ENCODE assay signal across 9 cellular contexts in the genomic region with DNA sequence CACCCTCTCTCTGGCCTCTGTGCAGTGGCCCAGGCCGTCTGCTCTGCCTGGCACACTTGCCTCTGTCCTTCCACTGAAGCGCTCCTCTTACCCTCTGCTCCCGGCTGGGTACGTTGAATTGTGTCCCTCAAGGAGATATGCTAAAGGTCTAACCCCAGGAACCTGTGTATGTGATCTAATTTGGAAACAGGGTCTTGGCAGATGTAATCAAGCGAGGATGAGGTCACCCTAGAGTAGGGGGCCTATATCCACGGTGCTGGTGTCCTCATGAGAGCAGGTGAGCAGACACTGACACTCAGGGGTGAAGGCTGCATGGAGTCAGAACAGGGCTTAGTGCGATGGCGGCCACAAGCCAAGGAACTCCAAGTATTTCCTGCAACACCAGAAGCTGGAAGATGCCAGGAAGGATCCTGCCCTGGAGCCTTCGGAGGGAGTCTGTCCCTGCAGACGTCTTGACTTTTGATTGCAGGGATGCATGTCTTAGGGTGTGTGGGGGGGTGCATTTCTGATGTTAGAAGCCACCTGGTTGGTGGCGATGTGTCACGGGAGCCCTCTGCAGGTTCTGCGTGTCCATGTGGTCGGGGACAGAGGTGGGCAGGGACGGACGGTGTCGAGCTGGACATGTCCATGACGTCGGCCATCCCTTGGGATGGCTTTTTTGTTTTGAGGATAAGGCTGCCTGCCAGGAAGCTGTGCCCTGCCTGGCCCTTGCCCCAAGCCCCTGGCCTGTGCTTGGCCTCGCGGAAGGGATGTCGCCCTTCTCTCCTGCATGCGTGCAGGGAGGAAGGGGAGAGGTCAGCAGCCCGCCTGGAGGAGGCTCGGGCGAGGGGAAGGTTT.
A peak's percentile ranks its signal among the peaks of the same experiment; 100 is the strongest.
DNase-seq lines count a peak whose midpoint lies in the region; ATAC-seq and TF ChIP-seq lines count a peak whose summit lies in the region.
"Had no signal": no experiment of that assay in that cellular context is flagged by ENCODE, and none has a peak within 500 bp of the region (broad histone marks: within the 10 kb centered on the region; RNA-seq: fewer than 3 reads in every experiment).

No MANE protein-coding gene starts in this region.

- H3K27ac Mint-ChIP-seq in naive B cell, result peak overlapping the region in 5 of 6 donors; percentile 33 to 87 (median 57)
- no peak overlapping the region for H3K27ac Mint-ChIP-seq in activated CD4-positive, alpha-beta T cell treated with anti-CD3 and anti-CD28 coated beads for 36 hours

- no peaks in the 10 kb centered on the region for H3K27me3 ChIP-seq in PC-3 (ENCODE audit: low read length)
- no peaks in the 10 kb centered on the region for H3K27me3 ChIP-seq in endocrine pancreas (ENCODE audit: control insufficient read depth, insufficient read depth, low read length)

- POLR2A ChIA-PET in PC-3 (lab: Charles Lee; ENCODE audit: unreplicated experiment), result interaction anchor here (0.5 to 0.9 kb wide), 3 partner anchors 71 to 109 kb away, joined by 4 to 6 read pairs (median 5); partner anchors contain the start of genes C11orf24 and PPP6R3
- POLR2A ChIA-PET in activated CD4-positive, alpha-beta T cell treated with anti-CD3 and anti-CD28 coated beads for 36 hours (lab: Charles Lee), result no interaction called here

- DNase-seq in AG20443 (ENCODE audit: low spot score) (peak; percentile 28), PC-3 (no peak), naive B cell (no peak)
- no peak for DNase-seq in activated CD4-positive, alpha-beta T cell treated with anti-CD3 and anti-CD28 coated beads for 36 hours

- H3K4me3 ChIP-seq in PC-3 (ENCODE audit: low read length) (peak overlapping the region; percentile 8; the same call in 1 of the 2 replicates), endocrine pancreas (ENCODE audit: control insufficient read depth, insufficient read depth, low read length) (no peak overlapping the region)

- H3K4me2 ChIP-seq in PC-3 (ENCODE audit: low read length), result peak overlapping the region; percentile 67

- H3K9me3 ChIP-seq in PC-3 (ENCODE audit: low read length), result no peaks in the 10 kb centered on the region
- H3K9me3 ChIP-seq in endocrine pancreas (ENCODE audit: control insufficient read depth, low read length), result no peaks in the 10 kb centered on the region

- peaks cover 8% of the 10 kb centered on the region for H3F3A ChIP-seq in PC-3 (ENCODE audit: low read length, unreplicated experiment)

- H3K4me1 Mint-ChIP-seq in naive B cell, result peaks cover 29 to 43% (median 36%) of the 10 kb centered on the region in 3 donors
- peaks cover 10% of the 10 kb centered on the region for H3K4me1 Mint-ChIP-seq in activated CD4-positive, alpha-beta T cell treated with anti-CD3 and anti-CD28 coated beads for 36 hours

- H3K4me1 ChIP-seq in PC-3 (ENCODE audit: insufficient read depth, low read length), result peaks cover 27% of the 10 kb centered on the region
- H3K4me1 ChIP-seq in endocrine pancreas (ENCODE audit: control insufficient read depth, insufficient read depth, low read length), result no peaks in the 10 kb centered on the region

- intact Hi-C loops in PC-3 (cut with micrococcal nuclease), result loop anchor here (1.0 to 10.0 kb wide), 6 partner anchors 27 to 124 kb away; partner anchors contain the start of gene C11orf24
- intact Hi-C loops in activated CD4-positive, alpha-beta T cell treated with anti-CD3 and anti-CD28 coated beads for 36 hours (cut with DNase I, micrococcal nuclease), result loop anchor here (5.0 kb wide), 2 partner anchors 69 to 124 kb away; partner anchors contain the start of gene LRP5 (in 1 of the 2)

- no peaks in the 10 kb centered on the region for H3K36me3 ChIP-seq in PC-3 (ENCODE audit: low read depth, low read length)
- no peaks in the 10 kb centered on the region for H3K36me3 ChIP-seq in endocrine pancreas (ENCODE audit: control insufficient read depth, insufficient read depth, low read length)

- BruUV-seq in PC-3 (replicated peaks; lab: Mats Ljungman, UMichigan), result TSS peak; percentile 93

- H3K4me3 Mint-ChIP-seq in naive B cell, result peak overlapping the region in 7 of 8 donors; percentile 75 to 90 (median 84)
- no peak overlapping the region for H3K4me3 Mint-ChIP-seq in activated CD4-positive, alpha-beta T cell treated with anti-CD3 and anti-CD28 coated beads for 36 hours

- H3K36me3 Mint-ChIP-seq in naive B cell, result no peaks in the 10 kb centered on the region
- H3K36me3 Mint-ChIP-seq in activated CD4-positive, alpha-beta T cell treated with anti-CD3 and anti-CD28 coated beads for 36 hours (ENCODE audit: low read depth), result no peaks in the 10 kb centered on the region
- H3K36me3 Mint-ChIP-seq: naive thymus-derived CD4-positive, alpha-beta T cell had no signal

- H2AFZ ChIP-seq in PC-3 (ENCODE audit: low read length), result no peak overlapping the region

- H4K20me1 ChIP-seq in PC-3 (ENCODE audit: low read length), result no peaks in the 10 kb centered on the region

- H3K9ac ChIP-seq in PC-3 (ENCODE audit: low read length) (peak overlapping the region; percentile 76), endocrine pancreas (ENCODE audit: control insufficient read depth, insufficient read depth, low read length) (peak overlapping the region; percentile 16)

- peaks cover 22% of the 10 kb centered on the region for H3K79me2 ChIP-seq in PC-3 (ENCODE audit: low read length)

- CTCF ChIA-PET in PC-3 (lab: Charles Lee), result no interaction called here
- CTCF ChIA-PET in activated CD4-positive, alpha-beta T cell treated with anti-CD3 and anti-CD28 coated beads for 36 hours (lab: Charles Lee), result interaction anchor here (0.7 to 1.1 kb wide), 3 partner anchors 11 to 88 kb away, joined by 3 to 5 read pairs (median 3); no protein-coding TSS in a partner anchor

- H3K9me2 ChIP-seq in PC-3 (replicated peaks; ENCODE audit: low read length), result no peaks in the 10 kb centered on the region

- no peak for TF ChIP-seq CTCF in PC-3 (conservative IDR thresholded peaks at IDR 0.05; ENCODE audit: low read depth, low read length)

- H3K27ac ChIP-seq in PC-3 (ENCODE audit: low read length), result peak overlapping the region; percentile 87

- H3K27me3 Mint-ChIP-seq in naive B cell, result peaks cover 0 to 5% (median 0%) of the 10 kb centered on the region in 3 donors
- H3K27me3 Mint-ChIP-seq in activated CD4-positive, alpha-beta T cell treated with anti-CD3 and anti-CD28 coated beads for 36 hours, result peaks cover 2% of the 10 kb centered on the region

- ATAC-seq in PC-3 (no peak), naive B cell (ENCODE audit: low read depth in 2 of 2) (peak in 1 of 2 donors; percentile 13), HG03342 (IDR thresholded peaks at IDR 0.05; ENCODE audit: unreplicated experiment) (no peak), GM21825 (IDR thresholded peaks at IDR 0.05; ENCODE audit: unreplicated experiment) (no peak), HG02610 (IDR thresholded peaks at IDR 0.05; ENCODE audit: unreplicated experiment) (no peak)
- ATAC-seq in activated CD4-positive, alpha-beta T cell treated with anti-CD3 and anti-CD28 coated beads for 36 hours, result no peak

- no peaks in the 10 kb centered on the region for H3K9me3 Mint-ChIP-seq in naive B cell
- no peaks in the 10 kb centered on the region for H3K9me3 Mint-ChIP-seq in activated CD4-positive, alpha-beta T cell treated with anti-CD3 and anti-CD28 coated beads for 36 hours (ENCODE audit: low read depth)
- H3K9me3 Mint-ChIP-seq: naive thymus-derived CD4-positive, alpha-beta T cell had no signal
